In the genomic region with DNA sequence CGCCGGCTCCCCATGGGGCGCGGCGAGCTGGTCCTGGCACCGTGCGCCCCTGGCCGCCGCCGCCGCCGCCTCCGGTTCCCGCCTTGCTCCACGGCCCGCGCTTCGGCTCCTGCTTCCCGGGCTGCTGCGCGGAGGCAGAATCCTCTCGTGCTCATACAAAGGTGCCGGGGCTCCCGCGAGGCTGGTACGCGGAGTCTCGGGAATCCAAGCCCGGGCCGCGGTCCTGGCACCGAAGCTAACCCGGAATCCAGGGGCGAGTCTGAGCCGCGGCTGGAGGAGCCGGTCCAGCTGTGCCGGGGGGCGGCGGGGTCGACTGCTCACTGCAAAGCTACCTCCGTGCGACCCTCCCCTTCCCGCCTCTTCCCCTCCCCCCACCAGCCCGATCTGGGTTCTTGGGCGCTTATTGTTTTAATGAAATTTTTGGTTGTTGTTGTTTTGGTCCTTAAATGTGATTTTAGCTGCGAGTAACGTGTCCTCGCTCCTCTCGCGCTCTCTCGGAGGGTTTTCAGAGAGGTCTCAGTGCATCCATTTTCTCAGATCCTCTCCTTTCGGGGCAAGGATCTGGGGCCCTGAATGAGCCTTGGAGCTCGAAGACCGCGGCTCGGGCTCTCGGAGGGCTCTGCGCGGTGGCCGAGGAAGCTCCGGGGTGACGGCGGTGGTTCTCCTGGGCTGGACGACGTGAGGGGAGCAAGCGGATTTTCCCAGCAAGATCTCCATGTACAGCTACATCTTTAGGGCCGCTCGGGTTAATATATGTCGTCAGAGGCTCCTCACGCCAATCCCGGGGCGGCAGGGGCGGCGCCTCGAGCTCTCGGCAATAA, we compare ENCODE assay signal across 9 cellular contexts. TPM values are rescaled to one million over a fixed set of nuclear protein-coding genes. Genes with fewer than 3 reads are reported as not detected.
DNase-seq lines count a peak whose midpoint lies in the region; ATAC-seq, FAIRE-seq and TF ChIP-seq lines count a peak whose summit lies in the region.
"Had no signal": no experiment of that assay in that cellular context is flagged by ENCODE, and none has a peak within 500 bp of the region (broad histone marks: within the 10 kb centered on the region; RNA-seq: fewer than 3 reads in every experiment).

A gene (minus strand): TSS at position 725 of the 821 bp plus-strand sequence. CDS start 940 bp downstream, outside the sequence.

- POLR2A ChIA-PET in A549 (lab: Yijun Ruan, JAX): interaction anchor here (0.6 to 0.7 kb wide), 2 partner anchors 23 to 791 kb away, joined by 4 to 12 read pairs; no protein-coding TSS in a partner anchor
- POLR2A ChIA-PET in HEK293T (lab: Yijun Ruan, JAX): interaction anchor here (0.7 to 2.0 kb wide), 11 partner anchors 8 to 687 kb away, joined by 3 to 9 read pairs (median 3); a partner anchor contains a TSS
- POLR2A ChIA-PET in activated B cell treated with CpG ODN at 0.5 μM for 24 hours (lab: Charles Lee): no interaction called here

- peaks cover 24% of the 10 kb centered on the region for H3K27me3 ChIP-seq in cardiac muscle cell
- peaks cover 68% of the 10 kb centered on the region for H3K27me3 ChIP-seq in skeletal muscle satellite cell (ENCODE audit: control insufficient read depth, insufficient read depth, low read length)

- H3K27me3 Mint-ChIP-seq in activated B cell treated with CpG ODN at 0.5 μM for 24 hours: peaks cover 76% of the 10 kb centered on the region

- H3K27ac ChIP-seq in A549 (peak within 1 kb of the TSS; percentile 61 to 71), cardiac muscle cell (peak within 1 kb of the TSS; percentile 98)

- peaks cover 10% of the 10 kb centered on the region for H3K9me3 Mint-ChIP-seq in activated B cell treated with CpG ODN at 0.5 μM for 24 hours

- WGBS in A549 (ENCODE audit: missing lambda C conversion rate): 7% methylated on average over 34 of the region's 77 CpGs

- no peak for FAIRE-seq in A549 (lab: Jason Lieb, UNC)

- TF ChIP-seq POLR2A in A549 (IDR thresholded peaks at IDR 0.05; ENCODE audit: low read length): no peak

- no peak within 1 kb of the TSS for H3K4me3 Mint-ChIP-seq in activated B cell treated with CpG ODN at 0.5 μM for 24 hours

- ATAC-seq in A549 (peak; percentile 79 to 92), activated B cell treated with CpG ODN at 0.5 μM for 24 hours (ENCODE audit: low read depth) (no peak), HG03196 (IDR thresholded peaks at IDR 0.05; ENCODE audit: unreplicated experiment) (no peak)

- peak within 1 kb of the TSS; percentile 67 for H3K9ac ChIP-seq in skeletal muscle satellite cell (ENCODE audit: low read depth, low read length)

- TF ChIP-seq CTCF in A549 (IDR thresholded peaks at IDR 0.05) (no peak), activated B cell treated with CpG ODN at 0.5 μM for 24 hours (IDR thresholded peaks at IDR 0.05) (no peak), cardiac muscle cell (IDR thresholded peaks at IDR 0.05; ENCODE audit: low read depth, low read length) (no peak)

- CTCF ChIA-PET in A549 (lab: Yijun Ruan, JAX) (interaction anchor here (1.2 to 1.6 kb wide), 3 partner anchors 8 to 35 kb away, joined by 3 to 5 read pairs (median 4); no protein-coding TSS in a partner anchor), HEK293T (lab: Yijun Ruan, JAX) (interaction anchor here (0.6 kb wide), 1 partner anchor 252 kb away, joined by 4 read pairs; no protein-coding TSS in a partner anchor), activated B cell treated with CpG ODN at 0.5 μM for 24 hours (lab: Charles Lee) (no interaction called here)

- H3K36me3 ChIP-seq in cardiac muscle cell (peaks cover 30% of the 10 kb centered on the region), skeletal muscle satellite cell (ENCODE audit: insufficient read depth, low read length) (no peaks in the 10 kb centered on the region)

- intact Hi-C loops in activated B cell treated with CpG ODN at 0.5 μM for 24 hours (cut with micrococcal nuclease): loop anchor here (5.0 kb wide), 1 partner anchor 683 kb away; no protein-coding TSS in a partner anchor

- peaks cover 9% of the 10 kb centered on the region for H3K4me1 Mint-ChIP-seq in activated B cell treated with CpG ODN at 0.5 μM for 24 hours

- no peak for TF ChIP-seq RAD21 in A549 (conservative IDR thresholded peaks at IDR 0.05 in 1 of 2, IDR thresholded peaks at IDR 0.05 in 1 of 2)

- H3K4me1 ChIP-seq in A549 (peaks cover 2% of the 10 kb centered on the region; the same call in 1 of the 3 replicates), cardiac muscle cell (ENCODE audit: low read depth) (peaks cover 11% of the 10 kb centered on the region), skeletal muscle satellite cell (ENCODE audit: control insufficient read depth, insufficient read depth, low read length) (peaks cover 6% of the 10 kb centered on the region)

- DNase-seq in A549 (ENCODE audit: low read depth in 1 of 2, low spot score in 1 of 2) (peak; percentile 52 to 60), HEK293T (ENCODE audit: extremely low spot score) (peak; percentile 76), activated B cell treated with CpG ODN at 0.5 μM for 24 hours (no peak), cardiac muscle cell (ENCODE audit: low read depth in 1 of 2, low spot score in 1 of 2) (peak; percentile 93 to 94), NCI-H187 (lab: John Stamatoyannopoulos, UW) (no peak), iPS-NIHi7 (ENCODE audit: extremely low spot score) (no peak)

- H3K4me2 ChIP-seq in A549: peak within 1 kb of the TSS; percentile 97
- H3K4me2 ChIP-seq in skeletal muscle satellite cell (ENCODE audit: low read length): peak within 1 kb of the TSS; percentile 94

- H3K4me3 ChIP-seq in A549 (peak within 1 kb of the TSS; percentile 63), cardiac muscle cell (peak within 1 kb of the TSS; percentile 96), skeletal muscle satellite cell (ENCODE audit: low read length) (peak within 1 kb of the TSS; percentile 75)

- TF ChIP-seq EP300 in A549 (IDR thresholded peaks at IDR 0.05): no peak

- H3K36me3 Mint-ChIP-seq in activated B cell treated with CpG ODN at 0.5 μM for 24 hours (ENCODE audit: low read depth): peaks cover 3% of the 10 kb centered on the region

- H3K27ac Mint-ChIP-seq in activated B cell treated with CpG ODN at 0.5 μM for 24 hours: peak within 1 kb of the TSS; percentile 57

- H3K9me3 ChIP-seq in A549 (no peaks in the 10 kb centered on the region), cardiac muscle cell (ENCODE audit: low read depth) (no peaks in the 10 kb centered on the region), skeletal muscle satellite cell (replicated peaks; ENCODE audit: low read length) (no peaks in the 10 kb centered on the region)

TF ChIP-seq in A549, 52 proteins besides CTCF, POLR2A, EP300 and RAD21:
- TF ChIP-seq, protein P1, sequence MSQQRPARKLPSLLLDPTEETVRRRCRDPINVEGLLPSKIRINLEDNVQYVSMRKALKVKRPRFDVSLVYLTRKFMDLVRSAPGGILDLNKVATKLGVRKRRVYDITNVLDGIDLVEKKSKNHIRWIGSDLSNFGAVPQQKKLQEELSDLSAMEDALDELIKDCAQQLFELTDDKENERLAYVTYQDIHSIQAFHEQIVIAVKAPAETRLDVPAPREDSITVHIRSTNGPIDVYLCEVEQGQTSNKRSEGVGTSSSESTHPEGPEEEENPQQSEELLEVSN (IDR thresholded peaks at IDR 0.05; ENCODE audit: borderline replicate concordance, low read depth): 0 out of 2 replicates have a peak, but pooled peaks have one; percentile 32
- TF ChIP-seq TP53 (CRISPR knock-in tag; IDR thresholded peaks at IDR 0.05): no peak

TF ChIP-seq in HEK293T, 16 proteins besides CTCF, POLR2A, EP300 and RAD21:
- TF ChIP-seq L3MBTL2 (conservative IDR thresholded peaks at IDR 0.05) (peak; percentile 87), LEF1 (IDR thresholded peaks at IDR 0.05; ENCODE audit: borderline replicate concordance) (no peak), SP1 (IDR thresholded peaks at IDR 0.05) (no peak)
- TF ChIP-seq, protein P2, sequence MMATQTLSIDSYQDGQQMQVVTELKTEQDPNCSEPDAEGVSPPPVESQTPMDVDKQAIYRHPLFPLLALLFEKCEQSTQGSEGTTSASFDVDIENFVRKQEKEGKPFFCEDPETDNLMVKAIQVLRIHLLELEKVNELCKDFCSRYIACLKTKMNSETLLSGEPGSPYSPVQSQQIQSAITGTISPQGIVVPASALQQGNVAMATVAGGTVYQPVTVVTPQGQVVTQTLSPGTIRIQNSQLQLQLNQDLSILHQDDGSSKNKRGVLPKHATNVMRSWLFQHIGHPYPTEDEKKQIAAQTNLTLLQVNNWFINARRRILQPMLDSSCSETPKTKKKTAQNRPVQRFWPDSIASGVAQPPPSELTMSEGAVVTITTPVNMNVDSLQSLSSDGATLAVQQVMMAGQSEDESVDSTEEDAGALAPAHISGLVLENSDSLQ (IDR thresholded peaks at IDR 0.05): no peak
TF ChIP-seq in HEK293T: peak in this region for 1.

RNA-seq across cellular contexts. Expression of the gene that starts here (rescaled TPM):
- polyA plus RNA-seq in A549 (2011; rRNA removed) (0.44 and 0.53 TPM in 2 replicates), A549 (2017; fragmentation: RNase III; extraction: RNeasy Plus Mini Kit Qiagen cat#74134 plus additional on column Dnase treatment) (0.34 to 0.63 TPM (median 0.59 TPM) in 3 replicates), cardiac muscle cell (175 and 199 TPM in 2 replicates)
- polyA plus RNA-seq in A549 (2012; cell fraction: cytosol; rRNA removed): 0.41 and 0.54 TPM in 2 replicates
- 0.54 and 1.0 TPM in 2 replicates for polyA plus RNA-seq in A549 (2012; cell fraction: nucleus; rRNA removed)
- polyA minus RNA-seq in A549 (2011; rRNA and poly(A)+ RNA removed): 0.54 TPM in 1 of 2 replicates, not detected in the other
- total RNA-seq in activated B cell treated with CpG ODN at 0.5 μM for 24 hours (not detected in 2 replicates), cardiac muscle cell (352 and 607 TPM in 2 replicates)
- total RNA-seq in skeletal muscle satellite cell (2012; rRNA removed): 7.9 and 12.9 TPM in 2 replicates
- total RNA-seq: activated naive CD4-positive, alpha-beta T cell treated with anti-CD3 and anti-CD28 coated beads, Interleukin-2, amount 50 U/mL, for 72 hours had no signal

Comparison
In these comparisons a context has a peak if more than half of its experiments do, and no peak if none do; other contexts are left out.
1. RNA of the gene that starts here (total RNA-seq): 352 to 607 TPM in cardiac muscle cell; not detected in activated B cell treated with CpG ODN at 0.5 μM for 24 hours; every median in the first group is over 100 times any median in the second.
2. RNA of the gene that starts here (polyA plus RNA-seq): 175 to 199 TPM in cardiac muscle cell; 0.34 to 1.0 TPM in A549; every median in the first group is over 10 times any median in the second.
3. ATAC-seq: peak in A549 (2 of 2); none in activated B cell treated with CpG ODN at 0.5 μM for 24 hours (single experiment) and HG03196 (single experiment).
4. DNase-seq: peak in A549 (2 of 2), HEK293T (single experiment) and cardiac muscle cell (2 of 2); none in activated B cell treated with CpG ODN at 0.5 μM for 24 hours (single experiment), NCI-H187 (0 of 2) and iPS-NIHi7 (single experiment).
5. Peak in every context shown above with its lines, with median percentiles within 50 percentile points of each other: H3K4me3 ChIP-seq.